In genomic region chr16:57481421-57481820, GRCh38 we compare ENCODE assay signal across 17 cellular contexts. TPM values are rescaled to one million over a fixed set of nuclear protein-coding genes. Genes with fewer than 3 reads are reported as not detected.
DNase-seq lines count a peak whose midpoint lies in the region; ATAC-seq and TF ChIP-seq lines count a peak whose summit lies in the region.
"Had no signal": no experiment of that assay in that cellular context is flagged by ENCODE, and none has a peak within 500 bp of the region (broad histone marks: within the 10 kb centered on the region; RNA-seq: fewer than 3 reads in every experiment).

No MANE protein-coding gene starts in this region.

- H3K4me2 ChIP-seq in hepatocyte (no peak overlapping the region), osteoblast (ENCODE audit: insufficient read depth, low read length) (no peak overlapping the region)

- H3K9me2 ChIP-seq in hepatocyte (replicated peaks; ENCODE audit: insufficient read depth), result no peaks in the 10 kb centered on the region

- peaks cover 7% of the 10 kb centered on the region for H3K27me3 Mint-ChIP-seq in nephron progenitor cell (ENCODE audit: low read depth, poor library complexity)

- no peak for TF ChIP-seq CTCF in hepatocyte (IDR thresholded peaks at IDR 0.05; ENCODE audit: poor library complexity)
- no peak for TF ChIP-seq CTCF in osteoblast (IDR thresholded peaks at IDR 0.05; ENCODE audit: extremely low read depth, low read depth, low read length)
- TF ChIP-seq CTCF in left ventricle myocardium inferior (IDR thresholded peaks at IDR 0.05; ENCODE audit: borderline replicate concordance), result no peak
- TF ChIP-seq CTCF in nephron progenitor cell (IDR thresholded peaks at IDR 0.05), result no peak

- no peaks in the 10 kb centered on the region for H3K27me3 ChIP-seq in hepatocyte
- H3K27me3 ChIP-seq in osteoblast (ENCODE audit: insufficient read depth, low read length), result no peaks in the 10 kb centered on the region
- H3K27me3 ChIP-seq in aorta (ENCODE audit: control insufficient read depth in 1 of 2, insufficient read depth in 2 of 2, low read length in 1 of 2), result no peaks in the 10 kb centered on the region
- H3K27me3 ChIP-seq in left ventricle myocardium inferior (ENCODE audit: low read depth), result no peaks in the 10 kb centered on the region
- H3K27me3 ChIP-seq: SJSA1 had no signal

- H3K36me3 ChIP-seq in hepatocyte (replicated peaks; ENCODE audit: insufficient read depth, low read depth), result no peaks in the 10 kb centered on the region
- H3K36me3 ChIP-seq in osteoblast (ENCODE audit: insufficient read depth, low read length), result no peaks in the 10 kb centered on the region
- H3K36me3 ChIP-seq in aorta (ENCODE audit: control insufficient read depth in 1 of 2, insufficient read depth in 2 of 2, low read length in 1 of 2), result no peaks in the 10 kb centered on the region
- no peaks in the 10 kb centered on the region for H3K36me3 ChIP-seq in left ventricle myocardium inferior
- H3K36me3 ChIP-seq: HAP-1, SJSA1 had no signal

- H3K9me3 ChIP-seq in hepatocyte (ENCODE audit: low read depth), result no peaks in the 10 kb centered on the region
- H3K9me3 ChIP-seq in osteoblast (ENCODE audit: low read depth, low read length), result no peaks in the 10 kb centered on the region
- no peaks in the 10 kb centered on the region for H3K9me3 ChIP-seq in aorta (ENCODE audit: control insufficient read depth, low read length)
- H3K9me3 ChIP-seq in left ventricle myocardium inferior (replicated peaks), result no peaks in the 10 kb centered on the region
- H3K9me3 ChIP-seq: HAP-1, SJSA1 had no signal

- H3K27ac ChIP-seq in hepatocyte (peak overlapping the region; percentile 93), osteoblast (ENCODE audit: low read depth, low read length) (no peak overlapping the region), aorta (ENCODE audit: low read depth in 1 of 2, low read length in 2 of 2) (peak overlapping the region in 1 of 2 donors; percentile 70), left ventricle myocardium inferior (replicated peaks) (no peak overlapping the region)
- H3K27ac ChIP-seq: SJSA1 had no signal

- intact Hi-C loops in aorta (cut with DNase I) (no loop called here), left ventricle myocardium inferior (cut with micrococcal nuclease) (no loop called here)

- H4K20me1 ChIP-seq in hepatocyte (ENCODE audit: insufficient read depth, poor library complexity, severe bottlenecking) (peaks cover 21% of the 10 kb centered on the region), osteoblast (ENCODE audit: insufficient read depth, low read length) (peaks cover 21% of the 10 kb centered on the region)

- H3K4me3 ChIP-seq in hepatocyte (no peak overlapping the region), osteoblast (ENCODE audit: insufficient read depth, low read length) (no peak overlapping the region), aorta (ENCODE audit: low read length in 2 of 2) (no peak overlapping the region), left ventricle myocardium inferior (no peak overlapping the region)
- H3K4me3 ChIP-seq: HAP-1, SJSA1 had no signal

- DNase-seq in activated effector memory CD4-positive, alpha-beta T cell treated with anti-CD3 and anti-CD28 coated beads, Interleukin-2, amount 50 U/mL, for 16 hours, result peak; percentile 47
- no peak for DNase-seq in activated effector memory CD4-positive, alpha-beta T cell treated with Interleukin-2 at 50 U/mL for 16 hours
- DNase-seq in hepatocyte (ENCODE audit: low spot score) (no peak), osteoblast (ENCODE audit: insufficient read length, low spot score, missing footprints) (peak; percentile 62), aorta (peak; percentile 24 to 40), NCI-H1105 (lab: John Stamatoyannopoulos, UW) (no peak), left ventricle myocardium inferior (no peak), nephron progenitor cell (no peak)
- DNase-seq: 8988T; NCI-H2107; NCI-H226; NCI-H526 treated with DMSO at 0.1 percent for 48 hours; NK-92 treated with Interleukin-12 subunit alpha and Interleukin-12 subunit beta, amount 100 ng/mL, for 24 hours; OCI-M1; RPMI8226 had no signal

- H3K9me3 Mint-ChIP-seq in nephron progenitor cell, result no peaks in the 10 kb centered on the region

- H2AFZ ChIP-seq in hepatocyte (no peak overlapping the region), osteoblast (ENCODE audit: low read length) (no peak overlapping the region)

- H3K4me1 ChIP-seq in hepatocyte (ENCODE audit: insufficient read depth) (peaks cover 78% of the 10 kb centered on the region), osteoblast (ENCODE audit: insufficient read depth, low read length) (peaks cover 31% of the 10 kb centered on the region), aorta (ENCODE audit: control insufficient read depth in 1 of 2, insufficient read depth in 2 of 2, low read length in 2 of 2) (no peaks in the 10 kb centered on the region), left ventricle myocardium inferior (peaks cover 65% of the 10 kb centered on the region)

- H3K4me3 Mint-ChIP-seq in nephron progenitor cell, result no peak overlapping the region

- H3K27ac Mint-ChIP-seq in nephron progenitor cell, result no peak overlapping the region

- no peaks in the 10 kb centered on the region for H3K36me3 Mint-ChIP-seq in nephron progenitor cell (ENCODE audit: low read depth)

- 93% methylated on average over 4 of the region's 4 CpGs for WGBS in hepatocyte (ENCODE audit: low lambda C conversion rate, missing lambda C conversion rate)
- 83 to 87% methylated on average over 4 of the region's 4 CpGs for WGBS in aorta, 2 donors

- H3K4me1 Mint-ChIP-seq in nephron progenitor cell, result peaks cover 61% of the 10 kb centered on the region

- ATAC-seq in aorta (ENCODE audit: low FRiP score), result no peak

- H3K79me2 ChIP-seq in hepatocyte, result peaks cover 85% of the 10 kb centered on the region
- peaks cover 29% of the 10 kb centered on the region for H3K79me2 ChIP-seq in osteoblast (ENCODE audit: insufficient read depth, low read length)

RNA-seq across cellular contexts. Expression of gene DOK4, which starts 4.9 kb away (rescaled TPM):
- total RNA-seq in hepatocyte (112 and 122 TPM in 2 replicates), osteoblast (27.1 and 29.0 TPM in 2 replicates), aorta (10 to 100 TPM; 35.5 to 44.5 TPM), left ventricle myocardium inferior (10.0 TPM)
- polyA plus RNA-seq in hepatocyte (96.3 and 106 TPM in 2 replicates), aorta (10 to 100 TPM; 26.4 to 54.1 TPM)

RNA-seq across cellular contexts. Expression of gene POLR2C, which starts 18.9 kb away (rescaled TPM):
- 92.5 and 101 TPM in 2 replicates for total RNA-seq in hepatocyte
- polyA plus RNA-seq in hepatocyte, result 49.0 and 56.6 TPM in 2 replicates
- 95.2 and 97.8 TPM in 2 replicates for total RNA-seq in osteoblast
- 10 to 100 TPM; 43.8 to 49.7 TPM for total RNA-seq in aorta
- 10 to 100 TPM; 49.3 to 55.3 TPM for polyA plus RNA-seq in aorta
- total RNA-seq in left ventricle myocardium inferior, result 47.6 TPM

RNA-seq across cellular contexts. Expression of gene COQ9, which starts 34.1 kb away (rescaled TPM):
- 57.1 and 61.9 TPM in 2 replicates for total RNA-seq in hepatocyte
- 63.2 and 81.5 TPM in 2 replicates for polyA plus RNA-seq in hepatocyte
- 38.6 and 39.8 TPM in 2 replicates for total RNA-seq in osteoblast
- 10 to 100 TPM; 22.0 to 29.4 TPM for total RNA-seq in aorta
- polyA plus RNA-seq in aorta, result 10 to 100 TPM; 28.9 to 48.2 TPM
- total RNA-seq in left ventricle myocardium inferior, result 234 TPM

RNA-seq across cellular contexts. Expression of gene CIAPIN1, which starts 34.2 kb away (rescaled TPM):
- 53.1 and 54.2 TPM in 2 replicates for total RNA-seq in hepatocyte
- polyA plus RNA-seq in hepatocyte, result 53.7 and 56.1 TPM in 2 replicates
- 39.8 and 45.1 TPM in 2 replicates for total RNA-seq in osteoblast
- total RNA-seq in aorta, result 10 to 100 TPM; 26.7 to 27.4 TPM
- 10 to 100 TPM; 16.3 to 21.6 TPM for polyA plus RNA-seq in aorta
- total RNA-seq in left ventricle myocardium inferior, result 43.2 TPM

RNA-seq across cellular contexts. Expression of gene CCDC102A, which starts 55.0 kb away (rescaled TPM):
- total RNA-seq in hepatocyte (10.5 and 11.4 TPM in 2 replicates), osteoblast (9.8 and 10.6 TPM in 2 replicates), aorta (10 to 100 TPM; 15.3 to 21.9 TPM), left ventricle myocardium inferior (11.3 TPM)
- polyA plus RNA-seq in hepatocyte (13.1 and 17.2 TPM in 2 replicates), aorta (10 to 100 TPM; 12.9 to 14.1 TPM)

Comparison
In these comparisons a context has a peak if more than half of its experiments do, and no peak if none do; other contexts are left out.
1. DNase-seq: peak in activated effector memory CD4-positive, alpha-beta T cell treated with anti-CD3 and anti-CD28 coated beads, Interleukin-2, amount 50 U/mL, for 16 hours (single experiment), osteoblast (single experiment) and aorta (2 of 2); none in activated effector memory CD4-positive, alpha-beta T cell treated with Interleukin-2 at 50 U/mL for 16 hours (single experiment), hepatocyte (single experiment), NCI-H1105 (single experiment), left ventricle myocardium inferior (single experiment) and nephron progenitor cell (single experiment).